8 cellular contexts compared by ENCODE assay signal in genomic region chr12:56631790-56632700, GRCh38. TPM values are rescaled to one million over a fixed set of nuclear protein-coding genes. Genes with fewer than 3 reads are reported as not detected.
DNase-seq lines count a peak whose midpoint lies in the region; TF ChIP-seq lines count a peak whose summit lies in the region.

No MANE protein-coding gene starts in this region.

- H3K9me3 Mint-ChIP-seq in HFFc6 (no peaks in the 10 kb centered on the region), neural progenitor cell (no peaks in the 10 kb centered on the region)

- H3K27me3 Mint-ChIP-seq in HFFc6 (ENCODE audit: insufficient read depth) (peaks cover 2% of the 10 kb centered on the region), neural progenitor cell (ENCODE audit: insufficient read depth, low read depth) (peaks cover 4% of the 10 kb centered on the region)

- H2AFZ ChIP-seq in OCI-LY1 (ENCODE audit: low read length) (no peak overlapping the region), neural progenitor cell (replicated peaks) (no peak overlapping the region)

- peak overlapping the region; percentile 96 for H3K4me2 ChIP-seq in OCI-LY1 (ENCODE audit: low read length)
- peak overlapping the region; percentile 88 for H3K4me2 ChIP-seq in neural progenitor cell

- H3K4me1 ChIP-seq in OCI-LY1 (ENCODE audit: insufficient read depth, low read length, severe bottlenecking) = peaks cover 71% of the 10 kb centered on the region
- H3K4me1 ChIP-seq in neural progenitor cell = peaks cover 36% of the 10 kb centered on the region

- H4K20me1 ChIP-seq in OCI-LY1 (ENCODE audit: insufficient read depth, low read length) (no peaks in the 10 kb centered on the region), neural progenitor cell (ENCODE audit: low read depth) (peaks cover 38% of the 10 kb centered on the region)

- H3K4me3 ChIP-seq in OCI-LY1 (ENCODE audit: low read depth, low read length, poor library complexity, severe bottlenecking) (peak overlapping the region; percentile 83), fibroblast of villous mesenchyme (ENCODE audit: low read depth, low read length) (peak overlapping the region; percentile 29), neural progenitor cell (peak overlapping the region; percentile 31)

- H3F3A ChIP-seq in OCI-LY1 (ENCODE audit: insufficient read depth, low read length) (0 out of 2 replicates have a peak, but pooled peaks cover 4% of the 10 kb centered on the region), neural progenitor cell (ENCODE audit: low read depth) (peaks cover 70% of the 10 kb centered on the region)

- H3K9me3 ChIP-seq in OCI-LY1 (ENCODE audit: low read length) = no peaks in the 10 kb centered on the region
- H3K9me3 ChIP-seq in neural progenitor cell (ENCODE audit: low read depth) = no peaks in the 10 kb centered on the region

- peaks cover 10% of the 10 kb centered on the region; the same call in 1 of the 2 replicates for H3K36me3 Mint-ChIP-seq in HFFc6 (ENCODE audit: low read depth)
- H3K36me3 Mint-ChIP-seq in neural progenitor cell = peaks cover 2% of the 10 kb centered on the region

- no peaks in the 10 kb centered on the region for H3K27me3 ChIP-seq in OCI-LY1 (ENCODE audit: insufficient read depth, low read length)
- no peaks in the 10 kb centered on the region for H3K27me3 ChIP-seq in neural progenitor cell

- TF ChIP-seq CTCF in HFFc6 (IDR thresholded peaks at IDR 0.05) (no peak), OCI-LY1 (IDR thresholded peaks at IDR 0.05; ENCODE audit: low read length) (no peak), fibroblast of villous mesenchyme (IDR thresholded peaks at IDR 0.05; ENCODE audit: insufficient read depth, low read depth, low read length) (no peak), neural progenitor cell (IDR thresholded peaks at IDR 0.05) (no peak)

- H3K4me1 Mint-ChIP-seq in HFFc6 (ENCODE audit: low read depth) = peaks cover 68% of the 10 kb centered on the region
- peaks cover 70% of the 10 kb centered on the region for H3K4me1 Mint-ChIP-seq in neural progenitor cell

- H3K9me2 ChIP-seq in OCI-LY1 (ENCODE audit: low read depth, low read length) = no peaks in the 10 kb centered on the region

- peaks cover 2% of the 10 kb centered on the region; the same call in 1 of the 2 replicates for H3K36me3 ChIP-seq in OCI-LY1 (ENCODE audit: insufficient read depth, low read length)
- H3K36me3 ChIP-seq in neural progenitor cell = no peaks in the 10 kb centered on the region

- H3K27ac Mint-ChIP-seq in HFFc6 (peak overlapping the region; percentile 86), neural progenitor cell (peak overlapping the region; percentile 86)

- H3K79me2 ChIP-seq in OCI-LY1 (ENCODE audit: insufficient read depth, low read length) (peaks cover 28% of the 10 kb centered on the region), neural progenitor cell (ENCODE audit: low read depth) (peaks cover 76% of the 10 kb centered on the region)

- H3K27ac ChIP-seq in OCI-LY1 (ENCODE audit: low read depth, low read length, poor library complexity, severe bottlenecking) = peak overlapping the region; percentile 80
- H3K27ac ChIP-seq in neural progenitor cell = no peak overlapping the region

- DNase-seq in ELF-1 (ENCODE audit: low read depth, low spot score) (peak; percentile 78), HFFc6 (no peak), fibroblast of villous mesenchyme (ENCODE audit: low read depth) (peak; percentile 54), neural progenitor cell (ENCODE audit: low spot score) (peak; percentile 82), ureter (ENCODE audit: low spot score) (peak; percentile 83), foreskin melanocyte (no peak)
- DNase-seq in activated effector memory CD4-positive, alpha-beta T cell treated with anti-CD3 and anti-CD28 coated beads, Interleukin-2, amount 50 U/mL, for 16 hours = peak; percentile 87

- H3K9ac ChIP-seq in OCI-LY1 (ENCODE audit: low read length) (peak overlapping the region; percentile 27; the same call in 1 of the 2 replicates), neural progenitor cell (no peak overlapping the region)

- H3K4me3 Mint-ChIP-seq in HFFc6 (peak overlapping the region; percentile 97), neural progenitor cell (peak overlapping the region; percentile 99)

RNA-seq across cellular contexts. Expression of gene BAZ2A, which starts 1.9 kb away (rescaled TPM):
- total RNA-seq in HFFc6 (2021; fragmentation: NEBNext Ultra II Directional; extraction: Animal tissue kit (Norgen Biotek cat#: 25700)) = 10 to 100 TPM; 54.2 to 60.4 (median 57.3) TPM
- total RNA-seq in fibroblast of villous mesenchyme (44.8 and 57.9 TPM in 2 replicates), neural progenitor cell (ENCODE audit: low replicate concordance) (27.1 and 55.1 TPM in 2 replicates), ureter (141 TPM)

RNA-seq across cellular contexts. Expression of gene ATP5F1B, which starts 13.7 kb away (rescaled TPM):
- 100 to 1,000 TPM; 690 to 799 (median 765) TPM for total RNA-seq in HFFc6 (2021; fragmentation: NEBNext Ultra II Directional; extraction: Animal tissue kit (Norgen Biotek cat#: 25700))
- total RNA-seq in fibroblast of villous mesenchyme (339 and 449 TPM in 2 replicates), neural progenitor cell (ENCODE audit: low replicate concordance) (558 and 609 TPM in 2 replicates), ureter (601 TPM)

RNA-seq across cellular contexts. Expression of gene PTGES3, which starts 56.0 kb away (rescaled TPM):
- total RNA-seq in HFFc6 (2021; fragmentation: NEBNext Ultra II Directional; extraction: Animal tissue kit (Norgen Biotek cat#: 25700)) = 100 to 1,000 TPM; 177 to 229 (median 216) TPM
- total RNA-seq in fibroblast of villous mesenchyme (62.5 and 96.7 TPM in 2 replicates), neural progenitor cell (ENCODE audit: low replicate concordance) (197 and 298 TPM in 2 replicates), ureter (212 TPM)

Comparison
In these comparisons a context has a peak if more than half of its experiments do, and no peak if none do; other contexts are left out.
1. DNase-seq: peak in ELF-1 (single experiment), activated effector memory CD4-positive, alpha-beta T cell treated with anti-CD3 and anti-CD28 coated beads, Interleukin-2, amount 50 U/mL, for 16 hours (single experiment), fibroblast of villous mesenchyme (single experiment), neural progenitor cell (single experiment) and ureter (single experiment); none in HFFc6 (single experiment) and foreskin melanocyte (single experiment).
2. H3K4me3 ChIP-seq: peak in every context shown above with its lines; median percentile 83 in OCI-LY1; 31 in neural progenitor cell; 29 in fibroblast of villous mesenchyme.